In the genomic region with DNA sequence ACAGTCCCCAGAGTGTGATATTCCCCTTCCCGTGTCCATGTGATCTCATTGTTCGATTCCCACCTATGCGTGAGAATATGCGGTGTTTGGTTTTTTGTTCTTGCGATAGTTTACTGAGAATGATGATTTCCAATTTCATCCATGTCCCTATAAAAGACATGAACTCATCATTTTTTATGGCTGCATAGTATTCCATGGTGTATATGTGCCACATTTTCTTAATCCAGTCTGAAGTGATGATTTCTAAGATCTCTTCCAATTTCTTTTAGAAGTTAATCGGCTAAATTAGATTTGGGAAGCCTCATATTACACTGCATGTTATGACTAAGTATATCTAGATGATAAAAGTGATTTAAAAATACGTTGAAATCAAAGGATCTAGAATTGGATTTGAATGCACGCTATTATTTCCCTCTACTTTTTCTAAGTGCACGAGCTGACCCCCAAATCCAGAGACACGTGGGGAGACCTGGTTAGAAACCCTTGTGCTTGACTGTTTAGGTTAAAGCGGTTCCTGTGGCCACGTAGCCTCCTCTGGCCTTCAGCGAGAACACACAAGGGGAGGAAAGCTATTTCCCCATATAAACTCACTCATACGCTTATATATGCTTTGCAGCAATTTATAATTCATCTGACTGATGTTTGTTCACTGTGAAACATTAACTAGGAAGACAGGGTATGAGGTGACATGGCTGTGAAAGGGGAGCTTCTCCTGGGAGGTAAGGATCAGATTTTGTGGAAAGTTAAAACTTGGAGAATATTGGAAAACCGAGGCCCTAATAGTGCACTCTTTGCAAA, we compare ENCODE assay signal across 19 cellular contexts.
DNase-seq lines count a peak whose midpoint lies in the region; ATAC-seq and TF ChIP-seq lines count a peak whose summit lies in the region.
"Had no signal": no experiment of that assay in that cellular context is flagged by ENCODE, and none has a peak within 500 bp of the region (broad histone marks: within the 10 kb centered on the region; RNA-seq: fewer than 3 reads in every experiment).

No MANE protein-coding gene starts in this region.

- H4K20me1 ChIP-seq in SK-N-SH (ENCODE audit: insufficient read depth) (no peaks in the 10 kb centered on the region), GM23248 (ENCODE audit: insufficient read depth) (no peaks in the 10 kb centered on the region)
- H4K20me1 ChIP-seq: BLaER1 had no signal

- no peaks in the 10 kb centered on the region for H3K79me2 ChIP-seq in SK-N-SH (ENCODE audit: insufficient read depth)
- no peaks in the 10 kb centered on the region for H3K79me2 ChIP-seq in GM23248 (ENCODE audit: insufficient read depth)

- H3K36me3 ChIP-seq in SK-N-SH (replicated peaks in 1 of 2; ENCODE audit: control insufficient read depth in 1 of 2, insufficient read depth in 2 of 2, low read length in 1 of 2): peaks cover 23 to 40% of the 10 kb centered on the region in 2 experiments
- peaks cover 17% of the 10 kb centered on the region for H3K36me3 ChIP-seq in SJCRH30
- H3K36me3 ChIP-seq in mucosa of descending colon (ENCODE audit: low read depth): no peaks in the 10 kb centered on the region
- peaks cover 0 to 16% (median 3%) of the 10 kb centered on the region in 4 donors for H3K36me3 ChIP-seq in upper lobe of left lung
- H3K36me3 ChIP-seq in GM23248 (ENCODE audit: low read depth): peaks cover 40% of the 10 kb centered on the region; the same call in 1 of the 2 replicates
- H3K36me3 ChIP-seq: BLaER1 had no signal

- H3K4me1 ChIP-seq in SK-N-SH (ENCODE audit: control insufficient read depth in 1 of 2, insufficient read depth in 2 of 2, low read depth in 1 of 2, low read length in 1 of 2) (no peaks in the 10 kb centered on the region), SJCRH30 (peaks cover 28% of the 10 kb centered on the region), mucosa of descending colon (ENCODE audit: low read depth) (peaks cover 3% of the 10 kb centered on the region), upper lobe of left lung (no peaks in the 10 kb centered on the region), GM23248 (ENCODE audit: insufficient read depth) (peaks cover 8% of the 10 kb centered on the region)
- H3K4me1 ChIP-seq: A549 had no signal

- intact Hi-C loops in mucosa of descending colon (cut with DNase I, micrococcal nuclease): no loop called here
- intact Hi-C loops in activated CD8-positive, alpha-beta T cell treated with anti-CD3 and anti-CD28 coated beads for 36 hours (cut with micrococcal nuclease): no loop called here

- H3K4me1 Mint-ChIP-seq in activated CD8-positive, alpha-beta T cell treated with anti-CD3 and anti-CD28 coated beads for 36 hours (ENCODE audit: low read depth): no peaks in the 10 kb centered on the region
- H3K4me1 Mint-ChIP-seq: CD14-positive monocyte; CD4-positive, alpha-beta memory T cell; GM23338 had no signal

- no peak overlapping the region for H3K4me3 Mint-ChIP-seq in activated CD8-positive, alpha-beta T cell treated with anti-CD3 and anti-CD28 coated beads for 36 hours
- H3K4me3 Mint-ChIP-seq: CD14-positive monocyte; CD4-positive, alpha-beta memory T cell; GM23338; HFFc6 had no signal

- POLR2A ChIA-PET in SK-N-SH (lab: Yijun Ruan, JAX): no interaction called here
- POLR2A ChIA-PET in activated CD8-positive, alpha-beta T cell treated with anti-CD3 and anti-CD28 coated beads for 36 hours (lab: Charles Lee): no interaction called here

- no peaks in the 10 kb centered on the region for H3K9me3 ChIP-seq in SK-N-SH
- 0 out of 2 replicates have a peak, but pooled peaks cover 2% of the 10 kb centered on the region for H3K9me3 ChIP-seq in SJCRH30 (replicated peaks)
- H3K9me3 ChIP-seq in mucosa of descending colon: no peaks in the 10 kb centered on the region
- no peaks in the 10 kb centered on the region for H3K9me3 ChIP-seq in upper lobe of left lung
- H3K9me3 ChIP-seq in GM23248 (ENCODE audit: low read depth): no peaks in the 10 kb centered on the region
- H3K9me3 ChIP-seq: A549 had no signal

- no peak for ATAC-seq in SK-N-SH treated with all-trans-retinoic acid at 6 μM for 48 hours
- peak; percentile 78 for ATAC-seq in mucosa of descending colon
- ATAC-seq in upper lobe of left lung (ENCODE audit: low FRiP score in 2 of 2): no peak
- no peak for ATAC-seq in omental fat pad (ENCODE audit: low FRiP score)
- ATAC-seq in activated CD8-positive, alpha-beta T cell treated with anti-CD3 and anti-CD28 coated beads for 36 hours: no peak
- ATAC-seq: A549, GM23338 had no signal

- H3K27ac ChIP-seq in SK-N-SH (ENCODE audit: low read depth in 2 of 2, low read length in 1 of 2) (no peak overlapping the region), SJCRH30 (peak overlapping the region; percentile 80), upper lobe of left lung (no peak overlapping the region), GM23248 (no peak overlapping the region)
- H3K27ac ChIP-seq: 22Rv1, A549, BLaER1, HL-60 had no signal

- peaks cover 17% of the 10 kb centered on the region for H3F3A ChIP-seq in SK-N-SH (replicated peaks; ENCODE audit: insufficient read depth)
- peaks cover 5% of the 10 kb centered on the region; the same call in 1 of the 2 replicates for H3F3A ChIP-seq in GM23248 (ENCODE audit: insufficient read depth)

- H3K27me3 ChIP-seq in SK-N-SH (ENCODE audit: insufficient read depth): no peaks in the 10 kb centered on the region
- H3K27me3 ChIP-seq in SJCRH30: no peaks in the 10 kb centered on the region
- H3K27me3 ChIP-seq in upper lobe of left lung: no peaks in the 10 kb centered on the region
- H3K27me3 ChIP-seq in GM23248 (replicated peaks; ENCODE audit: insufficient read depth): no peaks in the 10 kb centered on the region
- H3K27me3 ChIP-seq: BLaER1 had no signal

- in situ Hi-C loops in GM23248 (cut with MboI): no loop called here

- H3K9me3 Mint-ChIP-seq in activated CD8-positive, alpha-beta T cell treated with anti-CD3 and anti-CD28 coated beads for 36 hours: peaks cover 10% of the 10 kb centered on the region
- H3K9me3 Mint-ChIP-seq: GM23338, HFFc6 had no signal

- H3K4me2 ChIP-seq in SK-N-SH: no peak overlapping the region
- no peak overlapping the region for H3K4me2 ChIP-seq in GM23248 (ENCODE audit: unreplicated experiment)
- H3K4me2 ChIP-seq: A549, BLaER1, GM23338 had no signal

- TF ChIP-seq EP300 in SK-N-SH (IDR thresholded peaks at IDR 0.05; ENCODE audit: borderline replicate concordance in 1 of 2, low read depth in 1 of 2, low read length in 1 of 2) (no peak), upper lobe of left lung (IDR thresholded peaks at IDR 0.05) (no peak)

- CTCF ChIA-PET in SK-N-SH (lab: Yijun Ruan, JAX): interaction anchor here (0.7 to 2.7 kb wide), 3 partner anchors 15 to 189 kb away, joined by 3 to 5 read pairs (median 4); no protein-coding TSS in a partner anchor
- CTCF ChIA-PET in activated CD8-positive, alpha-beta T cell treated with anti-CD3 and anti-CD28 coated beads for 36 hours (lab: Charles Lee): no interaction called here

- no peak overlapping the region for H3K9ac ChIP-seq in SK-N-SH
- no peak overlapping the region for H3K9ac ChIP-seq in GM23248
- H3K9ac ChIP-seq: BLaER1 had no signal

- H3K27me3 Mint-ChIP-seq in activated CD8-positive, alpha-beta T cell treated with anti-CD3 and anti-CD28 coated beads for 36 hours: no peaks in the 10 kb centered on the region
- H3K27me3 Mint-ChIP-seq: CD4-positive, alpha-beta memory T cell had no signal

- no peak overlapping the region for H3K27ac Mint-ChIP-seq in activated CD8-positive, alpha-beta T cell treated with anti-CD3 and anti-CD28 coated beads for 36 hours
- H3K27ac Mint-ChIP-seq: CD14-positive monocyte; CD4-positive, alpha-beta memory T cell; GM23338; HFFc6 had no signal

- H3K4me3 ChIP-seq in SK-N-SH (ENCODE audit: low read depth in 2 of 2, low read length in 1 of 2) (no peak overlapping the region), SJCRH30 (no peak overlapping the region), mucosa of descending colon (no peak overlapping the region), upper lobe of left lung (no peak overlapping the region), GM23248 (no peak overlapping the region)
- H3K4me3 ChIP-seq: A549, BLaER1, GM23338 had no signal

- TF ChIP-seq POLR2A in upper lobe of left lung (IDR thresholded peaks at IDR 0.05): no peak

- TF ChIP-seq RAD21 in SK-N-SH (IDR thresholded peaks at IDR 0.05; ENCODE audit: low read length): no peak

- no peak for DNase-seq in SK-N-SH
- DNase-seq in SJCRH30: no peak
- DNase-seq in mucosa of descending colon: peak in 1 of 3 donors; percentile 10
- no peak for DNase-seq in upper lobe of left lung
- DNase-seq in omental fat pad (ENCODE audit: low spot score): no peak
- DNase-seq in activated CD8-positive, alpha-beta T cell treated with anti-CD3 and anti-CD28 coated beads for 36 hours: no peak
- no peak for DNase-seq in GM23248
- DNase-seq: Calu3; CD4-positive, alpha-beta memory T cell; HCEC 1CT; HFFc6; IMR-90 had no signal

- H3K9me2 ChIP-seq in SK-N-SH (no peaks in the 10 kb centered on the region), GM23248 (ENCODE audit: insufficient read depth) (no peaks in the 10 kb centered on the region)

- H2AFZ ChIP-seq in SK-N-SH (ENCODE audit: low read depth) (no peak overlapping the region), GM23248 (no peak overlapping the region)
- H2AFZ ChIP-seq: GM23338 had no signal

- TF ChIP-seq CTCF in SK-N-SH (IDR thresholded peaks at IDR 0.05): no peak
- TF ChIP-seq CTCF in mucosa of descending colon (IDR thresholded peaks at IDR 0.05): no peak
- no peak for TF ChIP-seq CTCF in upper lobe of left lung (IDR thresholded peaks at IDR 0.05)
- no peak for TF ChIP-seq CTCF in omental fat pad (IDR thresholded peaks at IDR 0.05)
- no peak for TF ChIP-seq CTCF in activated CD8-positive, alpha-beta T cell treated with anti-CD3 and anti-CD28 coated beads for 36 hours (IDR thresholded peaks at IDR 0.05)

- no peaks in the 10 kb centered on the region for H3K36me3 Mint-ChIP-seq in activated CD8-positive, alpha-beta T cell treated with anti-CD3 and anti-CD28 coated beads for 36 hours (ENCODE audit: low read depth)
- H3K36me3 Mint-ChIP-seq: CD14-positive monocyte; CD4-positive, alpha-beta memory T cell had no signal

- 83% methylated on average over 15 of the region's 15 CpGs for WGBS in SK-N-SH (ENCODE audit: low lambda C conversion rate)
- 69 to 78% methylated on average over 15 of the region's 15 CpGs for WGBS in upper lobe of left lung, 2 donors
- WGBS in GM23248 (ENCODE audit: low coverage in 1 of 2, low lambda C conversion rate in 2 of 2, missing lambda C conversion rate in 2 of 2), 2 experiments: 84 to 90% methylated on average over 14 to 15 of the region's 15 CpGs

TF ChIP-seq in SK-N-SH treated with all-trans-retinoic acid at 6 μM for 48 hours, 23 proteins besides CTCF, POLR2A, EP300 and RAD21:
- TF ChIP-seq ZNF565 (CRISPR knock-in tag; conservative IDR thresholded peaks at IDR 0.05; ENCODE audit: low read depth) (no peak), ZNF8 (CRISPR knock-in tag; IDR thresholded peaks at IDR 0.05) (peak; percentile 59), ISL1 (CRISPR knock-in tag; IDR thresholded peaks at IDR 0.05) (no peak)

TF ChIP-seq in SK-N-SH, 30 proteins besides CTCF, POLR2A, EP300 and RAD21 (continues in another document):
- no peak for TF ChIP-seq RXRA (IDR thresholded peaks at IDR 0.05; ENCODE audit: borderline replicate concordance, low read depth)
- no peak for TF ChIP-seq FOXJ3 (CRISPR knock-in tag; IDR thresholded peaks at IDR 0.05)
- no peak for TF ChIP-seq FOXM1 (IDR thresholded peaks at IDR 0.05; ENCODE audit: low read depth)
